Comparison of ENCODE assay signal across 9 cellular contexts in the genomic region with DNA sequence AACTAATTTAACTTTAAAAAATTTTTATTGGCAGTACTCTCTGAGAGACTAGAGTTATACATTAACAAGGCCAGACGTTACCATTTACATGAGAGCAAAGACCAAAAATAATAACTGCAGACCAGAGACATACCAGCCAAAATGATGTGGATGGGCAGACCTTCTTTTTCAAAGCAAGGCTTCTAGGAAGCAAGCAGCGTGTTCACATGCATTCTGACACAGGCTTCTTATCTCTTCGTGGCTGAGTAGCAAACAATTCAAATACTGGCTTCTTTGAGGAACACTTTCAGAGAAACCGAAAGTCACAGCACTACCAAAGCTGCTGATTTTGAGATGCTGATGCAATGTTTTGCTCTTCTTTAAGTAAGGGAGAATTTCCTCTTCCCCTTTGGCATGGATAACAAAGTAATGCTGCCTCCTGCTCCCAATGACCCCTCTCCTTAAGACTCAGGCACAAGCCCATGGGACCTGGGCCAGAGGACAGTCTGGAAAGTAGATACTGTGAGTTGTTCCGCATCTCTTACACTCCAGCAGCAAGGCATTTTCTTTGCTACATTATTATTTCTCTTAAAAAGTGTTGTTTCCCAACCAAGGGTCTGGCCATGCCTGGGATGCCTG.
A peak's percentile ranks its signal among the peaks of the same experiment; 100 is the strongest.
DNase-seq lines count a peak whose midpoint lies in the region; ATAC-seq and TF ChIP-seq lines count a peak whose summit lies in the region.
"Had no signal": no experiment of that assay in that cellular context is flagged by ENCODE, and none has a peak within 500 bp of the region (broad histone marks: within the 10 kb centered on the region; RNA-seq: fewer than 3 reads in every experiment).

No MANE protein-coding gene starts in this region.

- no peak overlapping the region for H3K4me3 ChIP-seq in body of pancreas
- peak overlapping the region; percentile 34 to 49 for H3K4me3 ChIP-seq in mucosa of rectum (ENCODE audit: low read length in 2 of 2)

- H3K27ac ChIP-seq in body of pancreas (peak overlapping the region in 2 of 4 donors; percentile 6 to 19), mucosa of rectum (ENCODE audit: low read depth in 2 of 2, low read length in 2 of 2) (peak overlapping the region; percentile 59 to 70)

- 14 to 19% methylated on average over 5 of the region's 5 CpGs for WGBS in body of pancreas, 2 donors

- TF ChIP-seq POLR2A in body of pancreas (IDR thresholded peaks at IDR 0.05) = no peak

- DNase-seq in GM13976 (ENCODE audit: low spot score) (peak; percentile 28), body of pancreas (peak in 2 of 4 donors; percentile 19 to 34), AML-193 (lab: John Stamatoyannopoulos, UW) (no peak), NCI-H2196 (lab: John Stamatoyannopoulos, UW; ENCODE audit: unreplicated experiment) (no peak), cortex of kidney (lab: John Stamatoyannopoulos, UW) (no peak)
- no peak for DNase-seq in central memory CD4-positive, alpha-beta T cell
- DNase-seq: activated CD4-positive, CD25-positive, alpha-beta regulatory T cell treated with anti-CD3 and anti-CD28 coated beads, Interleukin-2, amount 50 U/mL, for 72 hours had no signal

- no peaks in the 10 kb centered on the region for H3K27me3 ChIP-seq in body of pancreas
- H3K27me3 ChIP-seq in mucosa of rectum (ENCODE audit: control insufficient read depth in 2 of 2, insufficient read depth in 2 of 2, low read length in 2 of 2) = no peaks in the 10 kb centered on the region

- H3K4me1 ChIP-seq in body of pancreas = peaks cover 8% of the 10 kb centered on the region
- H3K4me1 ChIP-seq in mucosa of rectum (ENCODE audit: control insufficient read depth in 2 of 2, insufficient read depth in 2 of 2, low read length in 2 of 2) = peaks cover 7 to 22% of the 10 kb centered on the region in 2 donors

- in situ Hi-C loops in GM13976 (cut with MboI; ENCODE audit: low sequenced_read_pairs, unreplicated experiment) = no loop called here

- H3K9me3 ChIP-seq in body of pancreas (no peaks in the 10 kb centered on the region), mucosa of rectum (ENCODE audit: control insufficient read depth in 2 of 2, low read length in 2 of 2) (no peaks in the 10 kb centered on the region)

- peak overlapping the region in 1 of 2 donors; percentile 46 for H3K9ac ChIP-seq in mucosa of rectum (ENCODE audit: low read depth in 1 of 2, low read length in 2 of 2)

- ATAC-seq in HG03108 (IDR thresholded peaks at IDR 0.05; ENCODE audit: unreplicated experiment) = peak; percentile 92
- ATAC-seq in body of pancreas = peak; percentile 23

- intact Hi-C loops in body of pancreas (cut with DNase I) = no loop called here

- no peaks in the 10 kb centered on the region for H3K36me3 ChIP-seq in body of pancreas (replicated peaks in 1 of 2; ENCODE audit: insufficient read depth in 1 of 2, low read depth in 2 of 2)
- no peaks in the 10 kb centered on the region for H3K36me3 ChIP-seq in mucosa of rectum (ENCODE audit: control insufficient read depth in 2 of 2, insufficient read depth in 2 of 2, low read length in 2 of 2)

- no peak for TF ChIP-seq CTCF in GM13976 (IDR thresholded peaks at IDR 0.05; ENCODE audit: borderline replicate concordance, control extremely low read depth, extremely low read depth, insufficient read depth, missing control alignments)
- TF ChIP-seq CTCF in body of pancreas (IDR thresholded peaks at IDR 0.05) = no peak

Comparison
In these comparisons a context has a peak if more than half of its experiments do, and no peak if none do; other contexts are left out.
1. H3K4me3 ChIP-seq: peak in mucosa of rectum (2 of 2); none in body of pancreas (0 of 2).